Comparison of ENCODE assay signal across 22 cellular contexts in genomic region chr22:16965083-16965482, GRCh38. TPM values are rescaled to one million over a fixed set of nuclear protein-coding genes. Genes with fewer than 3 reads are reported as not detected.
DNase-seq lines count a peak whose midpoint lies in the region; TF ChIP-seq lines count a peak whose summit lies in the region.
"Had no signal": no experiment of that assay in that cellular context is flagged by ENCODE, and none has a peak within 500 bp of the region (broad histone marks: within the 10 kb centered on the region; RNA-seq: fewer than 3 reads in every experiment).

No MANE protein-coding gene starts in this region.

- no peak overlapping the region for H2AFZ ChIP-seq in osteoblast (ENCODE audit: low read length)

- TF ChIP-seq CTCF in GM13976 (IDR thresholded peaks at IDR 0.05; ENCODE audit: borderline replicate concordance, control extremely low read depth, extremely low read depth, insufficient read depth, missing control alignments) (no peak), esophagus muscularis mucosa (IDR thresholded peaks at IDR 0.05) (no peak), osteoblast (IDR thresholded peaks at IDR 0.05; ENCODE audit: extremely low read depth, low read depth, low read length) (no peak)

- intact Hi-C loops in esophagus muscularis mucosa (cut with DNase I), result no loop called here

- no peak overlapping the region for H3K27ac ChIP-seq in esophagus muscularis mucosa (replicated peaks in 1 of 4)
- no peak overlapping the region for H3K27ac ChIP-seq in osteoblast (ENCODE audit: low read depth, low read length)
- H3K27ac ChIP-seq: C4-2B, HL-60 had no signal

- 86% methylated on average over 7 of the region's 7 CpGs for WGBS in esophagus muscularis mucosa

- H3K9me3 ChIP-seq in esophagus muscularis mucosa, result no peaks in the 10 kb centered on the region
- no peaks in the 10 kb centered on the region for H3K9me3 ChIP-seq in osteoblast (ENCODE audit: low read depth, low read length)

- H4K20me1 ChIP-seq in osteoblast (ENCODE audit: insufficient read depth, low read length), result no peaks in the 10 kb centered on the region

- no peak for TF ChIP-seq EP300 in esophagus muscularis mucosa (IDR thresholded peaks at IDR 0.05)

- H3K4me2 ChIP-seq in osteoblast (ENCODE audit: insufficient read depth, low read length), result no peak overlapping the region

- DNase-seq in D341Med (ENCODE audit: low spot score), result peak; percentile 6
- DNase-seq in GM13976 (ENCODE audit: low spot score), result peak; percentile 19
- peak; percentile 80 for DNase-seq in esophagus muscularis mucosa (ENCODE audit: extremely low spot score)
- DNase-seq in osteoblast (ENCODE audit: insufficient read length, low spot score, missing footprints), result peak; percentile 62
- no peak for DNase-seq in NCI-H446 (lab: John Stamatoyannopoulos, UW)
- DNase-seq in RKO (ENCODE audit: low spot score), result no peak
- no peak for DNase-seq in hypothalamus (lab: John Stamatoyannopoulos, UW)
- DNase-seq: ACHN; AML-193; CD4-positive, alpha-beta T cell; DMS 273 treated with DMSO at 0.1 percent for 48 hours; DMS53; DND-41; EL; GOT3; H7; HFFc6; IMR-90 had no signal

- no peak for TF ChIP-seq POLR2A in esophagus muscularis mucosa (IDR thresholded peaks at IDR 0.05; ENCODE audit: low read depth)

- H3K36me3 ChIP-seq in esophagus muscularis mucosa (no peaks in the 10 kb centered on the region), osteoblast (ENCODE audit: insufficient read depth, low read length) (no peaks in the 10 kb centered on the region)

- in situ Hi-C loops in GM13976 (cut with MboI; ENCODE audit: low sequenced_read_pairs, unreplicated experiment), result no loop called here

- H3K4me3 ChIP-seq in esophagus muscularis mucosa (no peak overlapping the region), osteoblast (ENCODE audit: insufficient read depth, low read length) (no peak overlapping the region)
- H3K4me3 ChIP-seq: K562 had no signal

- no peaks in the 10 kb centered on the region for H3K79me2 ChIP-seq in osteoblast (ENCODE audit: insufficient read depth, low read length)

- H3K27me3 ChIP-seq in esophagus muscularis mucosa (peaks cover 0 to 12% (median 0%) of the 10 kb centered on the region in 4 donors), osteoblast (ENCODE audit: insufficient read depth, low read length) (no peaks in the 10 kb centered on the region)

- H3K4me1 ChIP-seq in esophagus muscularis mucosa (no peaks in the 10 kb centered on the region), osteoblast (ENCODE audit: insufficient read depth, low read length) (no peaks in the 10 kb centered on the region)

RNA-seq across cellular contexts. Expression of gene GAB4, which starts 42.9 kb away (rescaled TPM):
- total RNA-seq in esophagus muscularis mucosa (not detected), osteoblast (not detected in 2 replicates)
- total RNA-seq: CD4-positive, alpha-beta T cell; G401; HFFc6; IMR-90 had no signal

Comparison
In these comparisons a context has a peak if more than half of its experiments do, and no peak if none do; other contexts are left out.
1. DNase-seq: peak in D341Med (single experiment), GM13976 (single experiment), esophagus muscularis mucosa (single experiment) and osteoblast (single experiment); none in NCI-H446 (0 of 2), RKO (single experiment) and hypothalamus (0 of 51).